ENCODE assay signal across 1 cellular context in genomic region chr6:41430875-41431274, GRCh38.
TF ChIP-seq lines count a peak whose summit lies in the region.

No MANE protein-coding gene starts in this region.

TF ChIP-seq in SK-N-SH treated with all-trans-retinoic acid at 6 μM for 48 hours, 23 proteins besides CTCF, POLR2A, EP300 and RAD21 (continued from another document):
- no peak for TF ChIP-seq TSHZ2 (CRISPR knock-in tag; IDR thresholded peaks at IDR 0.05)
- TF ChIP-seq CREB5 (CRISPR knock-in tag; IDR thresholded peaks at IDR 0.05; ENCODE audit: low read depth), result no peak
- no peak for TF ChIP-seq ESRRG (CRISPR knock-in tag; IDR thresholded peaks at IDR 0.05)
- no peak for TF ChIP-seq CSDC2 (CRISPR knock-in tag; IDR thresholded peaks at IDR 0.05)
- TF ChIP-seq POU6F1 (CRISPR knock-in tag; IDR thresholded peaks at IDR 0.05; ENCODE audit: borderline replicate concordance, low read depth), result no peak
- TF ChIP-seq ZC3H10 (CRISPR knock-in tag; IDR thresholded peaks at IDR 0.05), result no peak
